Comparison of ENCODE assay signal across 25 cellular contexts in genomic region chr6:4209201-4209600, GRCh38.
A peak's percentile ranks its signal among the peaks of the same experiment; 100 is the strongest.
DNase-seq lines count a peak whose midpoint lies in the region; ATAC-seq and TF ChIP-seq lines count a peak whose summit lies in the region.
"Had no signal": no experiment of that assay in that cellular context is flagged by ENCODE, and none has a peak within 500 bp of the region (broad histone marks: within the 10 kb centered on the region; RNA-seq: fewer than 3 reads in every experiment).

No MANE protein-coding gene starts in this region.

- no peak overlapping the region for H3K4me3 ChIP-seq in BLaER1 treated with 17β-estradiol and CSF1 and Interleukin-3, amounts not matched to agents 10 nM and 100 nM
- H3K4me3 ChIP-seq in uterus, result no peak overlapping the region
- H3K4me3 ChIP-seq: right lobe of liver, thoracic aorta had no signal

- no peak for ATAC-seq in CD4-positive, alpha-beta T cell (ENCODE audit: poor library complexity)
- ATAC-seq in activated B cell treated with CpG ODN at 0.5 μM for 24 hours (ENCODE audit: low read depth), result no peak
- ATAC-seq: activated CD8-positive, alpha-beta T cell treated with anti-CD3 and anti-CD28 coated beads for 36 hours; right lobe of liver had no signal

- DNase-seq in CD4-positive, alpha-beta T cell, result no peak
- DNase-seq in NOMO-1 treated with DMSO at 0.1 percent for 48 hours (lab: John Stamatoyannopoulos, UW; ENCODE audit: unreplicated experiment) (peak; percentile 59), activated B cell treated with CpG ODN at 0.5 μM for 24 hours (no peak), substantia nigra (lab: John Stamatoyannopoulos, UW) (no peak), uterus (no peak)
- no peak for DNase-seq in activated CD8-positive, alpha-beta memory T cell treated with anti-CD3 and anti-CD28 coated beads, Interleukin-2, amount 50 U/mL, for 48 hours
- DNase-seq: activated CD8-positive, alpha-beta T cell treated with anti-CD3 and anti-CD28 coated beads for 36 hours; cerebellar nuclear complex; DMS153; hypothalamus; mesenchymal stem cell; NCI-H1105; NCI-H187 treated with DMSO at 0.1 percent for 48 hours; NCI-H526 treated with DMSO at 0.1 percent for 48 hours; right lobe of liver; RPMI8226; stimulated activated CD4-positive, alpha-beta T cell treated with anti-CD3 and anti-CD28 coated beads, Interleukin-12 subunit alpha, Interleukin-12 subunit beta, amount 100 ng/mL, for 4 hours; stimulated activated CD4-positive, alpha-beta T cell treated with anti-CD3 and anti-CD28 coated beads, Interleukin-4, amount 100 ng/mL, for 24 hours; stimulated activated naive CD4-positive, alpha-beta T cell; T1000 had no signal

- H4K20me1 ChIP-seq in BLaER1 treated with 17β-estradiol and CSF1 and Interleukin-3, amounts not matched to agents 10 nM and 100 nM, result no peaks in the 10 kb centered on the region

- H3K27me3 Mint-ChIP-seq in CD4-positive, alpha-beta T cell, result peaks cover 17% of the 10 kb centered on the region
- peaks cover 17% of the 10 kb centered on the region for H3K27me3 Mint-ChIP-seq in activated B cell treated with CpG ODN at 0.5 μM for 24 hours
- H3K27me3 Mint-ChIP-seq: progenitor cell of endocrine pancreas had no signal

- CTCF ChIA-PET in CD4-positive, alpha-beta T cell (lab: Charles Lee), result no interaction called here
- CTCF ChIA-PET in activated B cell treated with CpG ODN at 0.5 μM for 24 hours (lab: Charles Lee), result interaction anchor here (1.5 to 1.6 kb wide), 2 partner anchors 47 to 477 kb away, joined by 3 read pairs; no protein-coding TSS in a partner anchor

- H3K27me3 ChIP-seq in BLaER1 treated with 17β-estradiol and CSF1 and Interleukin-3, amounts not matched to agents 10 nM and 100 nM, result no peaks in the 10 kb centered on the region
- H3K27me3 ChIP-seq in CD4-positive, alpha-beta T cell (ENCODE audit: control insufficient read depth, insufficient read depth, low read length), result peaks cover 6% of the 10 kb centered on the region
- H3K27me3 ChIP-seq in uterus, result no peaks in the 10 kb centered on the region
- H3K27me3 ChIP-seq: neutrophil, right lobe of liver had no signal

- no peak overlapping the region for H3K9ac ChIP-seq in BLaER1 treated with 17β-estradiol and CSF1 and Interleukin-3, amounts not matched to agents 10 nM and 100 nM

- H3K27ac Mint-ChIP-seq in CD4-positive, alpha-beta T cell, result peak overlapping the region; percentile 57
- peak overlapping the region; percentile 59 for H3K27ac Mint-ChIP-seq in activated B cell treated with CpG ODN at 0.5 μM for 24 hours
- H3K27ac Mint-ChIP-seq: activated CD8-positive, alpha-beta T cell treated with anti-CD3 and anti-CD28 coated beads for 36 hours; progenitor cell of endocrine pancreas had no signal

- peaks cover 26% of the 10 kb centered on the region for H3K4me1 Mint-ChIP-seq in CD4-positive, alpha-beta T cell (ENCODE audit: low read depth)
- H3K4me1 Mint-ChIP-seq in activated B cell treated with CpG ODN at 0.5 μM for 24 hours, result peaks cover 38% of the 10 kb centered on the region

- POLR2A ChIA-PET in CD4-positive, alpha-beta T cell (lab: Charles Lee), result no interaction called here
- POLR2A ChIA-PET in activated B cell treated with CpG ODN at 0.5 μM for 24 hours (lab: Charles Lee), result no interaction called here

- peaks cover 8% of the 10 kb centered on the region for H3K36me3 Mint-ChIP-seq in CD4-positive, alpha-beta T cell (ENCODE audit: low read depth)
- H3K36me3 Mint-ChIP-seq in activated B cell treated with CpG ODN at 0.5 μM for 24 hours (ENCODE audit: low read depth), result peaks cover 6% of the 10 kb centered on the region

- no peak overlapping the region for H3K27ac ChIP-seq in BLaER1 treated with 17β-estradiol and CSF1 and Interleukin-3, amounts not matched to agents 10 nM and 100 nM
- no peak overlapping the region for H3K27ac ChIP-seq in CD4-positive, alpha-beta T cell (ENCODE audit: low read depth, low read length)
- H3K27ac ChIP-seq in substantia nigra (ENCODE audit: low read depth, low read length, poor library complexity, severe bottlenecking), result no peak overlapping the region
- no peak overlapping the region for H3K27ac ChIP-seq in uterus
- H3K27ac ChIP-seq: HL-60, neutrophil, right lobe of liver, thoracic aorta had no signal

- H3K9me3 ChIP-seq in BLaER1 treated with 17β-estradiol and CSF1 and Interleukin-3, amounts not matched to agents 10 nM and 100 nM (replicated peaks in 1 of 11), result peaks cover 37 to 50% (median 43%) of the 10 kb centered on the region in 11 experiments
- H3K9me3 ChIP-seq in CD4-positive, alpha-beta T cell (ENCODE audit: control insufficient read depth, low read length), result peaks cover 12% of the 10 kb centered on the region
- no peaks in the 10 kb centered on the region for H3K9me3 ChIP-seq in uterus
- H3K9me3 ChIP-seq: neutrophil, right lobe of liver, thoracic aorta had no signal

- H3K36me3 ChIP-seq in BLaER1 treated with 17β-estradiol and CSF1 and Interleukin-3, amounts not matched to agents 10 nM and 100 nM, result peaks cover 0 to 6% (median 0%) of the 10 kb centered on the region in 11 experiments; a peak in 2 of 22 replicates
- no peaks in the 10 kb centered on the region for H3K36me3 ChIP-seq in uterus
- H3K36me3 ChIP-seq: neutrophil, right lobe of liver, thoracic aorta had no signal

- no peak for TF ChIP-seq POLR2A in uterus (IDR thresholded peaks at IDR 0.05)

- TF ChIP-seq CTCF in CD4-positive, alpha-beta T cell (IDR thresholded peaks at IDR 0.05), result no peak
- TF ChIP-seq CTCF in activated B cell treated with CpG ODN at 0.5 μM for 24 hours (IDR thresholded peaks at IDR 0.05) (no peak), uterus (IDR thresholded peaks at IDR 0.05) (no peak)

- intact Hi-C loops in CD4-positive, alpha-beta T cell (cut with DNase I, micrococcal nuclease), result no loop called here
- intact Hi-C loops in activated B cell treated with CpG ODN at 0.5 μM for 24 hours (cut with micrococcal nuclease), result no loop called here
- intact Hi-C loops in uterus (cut with DNase I; ENCODE audit: low total_unique reads), result no loop called here

- peaks cover 9 to 22% (median 14%) of the 10 kb centered on the region in 10 experiments for H3K4me1 ChIP-seq in BLaER1 treated with 17β-estradiol and CSF1 and Interleukin-3, amounts not matched to agents 10 nM and 100 nM
- H3K4me1 ChIP-seq in uterus, result no peaks in the 10 kb centered on the region

- H3K9me3 Mint-ChIP-seq in CD4-positive, alpha-beta T cell, result peaks cover 7% of the 10 kb centered on the region
- H3K9me3 Mint-ChIP-seq in activated B cell treated with CpG ODN at 0.5 μM for 24 hours, result peaks cover 7% of the 10 kb centered on the region

- peak overlapping the region; percentile 46 for H3K4me3 Mint-ChIP-seq in CD4-positive, alpha-beta T cell
- H3K4me3 Mint-ChIP-seq in activated B cell treated with CpG ODN at 0.5 μM for 24 hours, result peak overlapping the region; percentile 55
- H3K4me3 Mint-ChIP-seq: activated CD8-positive, alpha-beta T cell treated with anti-CD3 and anti-CD28 coated beads for 36 hours had no signal

- H3K4me2 ChIP-seq in BLaER1 treated with 17β-estradiol and CSF1 and Interleukin-3, amounts not matched to agents 10 nM and 100 nM, result peak overlapping the region; percentile 17 to 63 (median 48); a peak in 21 of 22 replicates
